Comparison of ENCODE assay signal across 17 cellular contexts in the genomic region with DNA sequence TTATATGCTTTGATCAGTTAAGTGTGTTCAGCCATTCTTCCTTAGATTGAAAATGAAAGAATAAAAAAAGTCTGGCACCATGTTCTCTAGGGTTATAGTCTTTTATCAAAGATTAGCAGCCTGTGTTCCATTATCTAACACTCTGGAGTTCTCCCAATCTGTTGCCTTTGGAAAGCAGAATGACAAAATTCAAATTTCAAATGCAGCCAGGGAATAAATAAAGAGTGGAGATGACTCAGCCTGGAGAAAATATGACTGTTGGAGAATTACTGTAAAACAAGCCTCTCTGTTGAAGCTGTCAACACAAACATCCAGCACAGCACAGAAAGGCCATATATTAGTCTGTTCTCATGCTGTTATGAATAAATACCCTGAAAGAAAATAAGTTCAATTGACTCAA.
DNase-seq lines count a peak whose midpoint lies in the region; ATAC-seq and TF ChIP-seq lines count a peak whose summit lies in the region.
"Had no signal": no experiment of that assay in that cellular context is flagged by ENCODE, and none has a peak within 500 bp of the region (broad histone marks: within the 10 kb centered on the region; RNA-seq: fewer than 3 reads in every experiment).

No MANE protein-coding gene starts in this region.

- DNase-seq in heart left ventricle (no peak), cardiac septum (ENCODE audit: low spot score) (no peak), left cardiac atrium (no peak), middle frontal gyrus (ENCODE audit: extremely low spot score, low spot score) (peak; percentile 18), suprapubic skin (ENCODE audit: low spot score in 2 of 2) (no peak), substantia nigra (lab: John Stamatoyannopoulos, UW) (no peak)
- DNase-seq in effector CD8-positive, alpha-beta T cell (lab: John Stamatoyannopoulos, UW) = no peak
- DNase-seq: BE2C; CD4-positive, CD25-positive, alpha-beta regulatory T cell; CD8-positive, alpha-beta memory T cell; COR-L47; DMS 273 treated with DMSO at 0.1 percent for 48 hours; DMS53; DND-41; EL; HCEC 1CT had no signal

- no peaks in the 10 kb centered on the region for H3K27me3 ChIP-seq in heart left ventricle
- H3K27me3 ChIP-seq in suprapubic skin = no peaks in the 10 kb centered on the region
- H3K27me3 ChIP-seq: BE2C had no signal

- H3K9me3 ChIP-seq in heart left ventricle = no peaks in the 10 kb centered on the region
- H3K9me3 ChIP-seq in suprapubic skin = no peaks in the 10 kb centered on the region
- H3K9me3 ChIP-seq: BE2C had no signal

- H3K4me1 ChIP-seq in heart left ventricle (peaks cover 0 to 7% (median 0%) of the 10 kb centered on the region in 12 donors), suprapubic skin (no peaks in the 10 kb centered on the region)

- TF ChIP-seq POLR2A in heart left ventricle (IDR thresholded peaks at IDR 0.05) = no peak
- TF ChIP-seq POLR2A in suprapubic skin (IDR thresholded peaks at IDR 0.05) = no peak

- peak in 3 of 4 donors; percentile 22 to 28 (median 24) for ATAC-seq in heart left ventricle
- peak; percentile 30 for ATAC-seq in left cardiac atrium
- ATAC-seq: GM23338 had no signal

- TF ChIP-seq CTCF in heart left ventricle (IDR thresholded peaks at IDR 0.05) (no peak), suprapubic skin (IDR thresholded peaks at IDR 0.05) (no peak)

- no peak for TF ChIP-seq EP300 in suprapubic skin (IDR thresholded peaks at IDR 0.05)

- H3K36me3 ChIP-seq in heart left ventricle (no peaks in the 10 kb centered on the region), suprapubic skin (no peaks in the 10 kb centered on the region)
- H3K36me3 ChIP-seq: BE2C had no signal

- no peak overlapping the region for H3K4me3 ChIP-seq in heart left ventricle
- no peak overlapping the region for H3K4me3 ChIP-seq in suprapubic skin
- H3K4me3 ChIP-seq: GM23338 had no signal

- H3K27ac ChIP-seq in heart left ventricle (no peak overlapping the region), suprapubic skin (no peak overlapping the region), substantia nigra (ENCODE audit: low read depth, low read length, poor library complexity, severe bottlenecking) (no peak overlapping the region)

- intact Hi-C loops in heart left ventricle (cut with DNase I) (no loop called here), cardiac septum (cut with DNase I) (no loop called here), left cardiac atrium (cut with DNase I) (no loop called here)
